Comparison of ENCODE assay signal across 10 cellular contexts in the genomic region with DNA sequence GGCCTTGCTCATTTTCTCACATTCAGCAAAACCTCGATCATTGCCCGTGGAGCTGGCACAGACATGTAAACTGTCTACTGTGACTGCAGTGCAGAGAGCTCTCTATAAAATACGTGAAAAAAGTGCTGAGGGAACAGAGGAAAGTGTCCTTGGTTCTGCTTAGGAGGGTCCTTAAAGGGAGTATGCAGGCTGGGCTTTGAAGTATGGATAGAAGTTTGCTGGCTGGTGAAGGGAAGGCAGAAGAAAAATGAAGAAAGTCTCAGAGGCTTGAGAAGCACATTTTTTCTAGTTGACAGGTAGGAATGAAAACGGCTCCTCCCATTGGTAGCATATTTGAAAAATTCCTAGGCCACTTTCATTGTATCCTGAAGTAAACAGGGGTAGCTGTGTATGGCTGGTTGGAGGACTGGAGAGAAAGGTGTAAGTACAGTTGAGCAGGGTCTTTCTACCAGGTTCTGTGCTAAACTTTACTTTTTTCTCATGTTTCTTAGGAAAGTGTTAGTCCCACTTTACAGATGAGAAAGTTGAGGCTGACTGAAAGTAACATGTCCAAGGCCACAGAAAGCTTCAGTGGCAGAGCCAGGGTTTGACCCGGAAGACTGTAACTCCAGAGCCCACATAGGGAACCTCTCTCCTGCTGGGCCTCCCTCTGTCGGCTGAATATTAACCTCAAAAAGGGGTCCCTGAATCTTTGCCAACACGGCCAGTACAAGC.
A peak's percentile ranks its signal among the peaks of the same experiment; 100 is the strongest.
DNase-seq lines count a peak whose midpoint lies in the region; ATAC-seq and TF ChIP-seq lines count a peak whose summit lies in the region.
"Had no signal": no experiment of that assay in that cellular context is flagged by ENCODE, and none has a peak within 500 bp of the region (broad histone marks: within the 10 kb centered on the region; RNA-seq: fewer than 3 reads in every experiment).

No MANE protein-coding gene starts in this region.

- H3K4me3 ChIP-seq in left ventricle myocardium inferior (no peak overlapping the region), lower lobe of right lung (no peak overlapping the region), upper lobe of left lung (no peak overlapping the region)
- H3K4me3 ChIP-seq: suprapubic skin had no signal

- POLR2A ChIA-PET in RWPE1 (lab: Yijun Ruan, JAX; ENCODE audit: low non-redundant PET) = no interaction called here

- peaks cover 73% of the 10 kb centered on the region for H3K4me1 ChIP-seq in left ventricle myocardium inferior
- H3K4me1 ChIP-seq in lower lobe of right lung = peaks cover 51% of the 10 kb centered on the region
- H3K4me1 ChIP-seq in upper lobe of left lung = peaks cover 30 to 50% (median 33%) of the 10 kb centered on the region in 4 donors

- no peak for TF ChIP-seq EP300 in upper lobe of left lung (IDR thresholded peaks at IDR 0.05)

- CTCF ChIA-PET in RWPE1 (lab: Yijun Ruan, JAX) = interaction anchor here (0.7 kb wide), 1 partner anchor 737 kb away, joined by 4 read pairs; no protein-coding TSS in a partner anchor

- H3K36me3 ChIP-seq in left ventricle myocardium inferior (peaks cover 33% of the 10 kb centered on the region), lower lobe of right lung (peaks cover 70% of the 10 kb centered on the region), upper lobe of left lung (peaks cover 0 to 65% (median 26%) of the 10 kb centered on the region in 4 donors)

- H3K27ac ChIP-seq in left ventricle myocardium inferior (replicated peaks) (peak overlapping the region; percentile 68), RWPE1 (peak overlapping the region; percentile 67; the same call in 1 of the 2 replicates), lower lobe of right lung (peak overlapping the region; percentile 75), upper lobe of left lung (peak overlapping the region; percentile 71 to 86 (median 85)), caudate nucleus (ENCODE audit: low read depth, low read length) (no peak overlapping the region)
- H3K27ac ChIP-seq: suprapubic skin had no signal

- ATAC-seq in left ventricle myocardium superior = no peak
- no peak for ATAC-seq in lower lobe of right lung
- ATAC-seq in upper lobe of left lung (ENCODE audit: low FRiP score in 2 of 2) = no peak
- no peak for ATAC-seq in HG02763 (IDR thresholded peaks at IDR 0.05; ENCODE audit: unreplicated experiment)

- DNase-seq in left ventricle myocardium inferior (no peak), left ventricle myocardium superior (no peak), RWPE1 (ENCODE audit: low spot score) (no peak), lower lobe of right lung (no peak), upper lobe of left lung (no peak), caudate nucleus (lab: John Stamatoyannopoulos, UW) (no peak), NCI-H510A (lab: John Stamatoyannopoulos, UW) (no peak)
- DNase-seq: aorta had no signal

- no peak for TF ChIP-seq POLR2A in upper lobe of left lung (IDR thresholded peaks at IDR 0.05)

- no peak for TF ChIP-seq CTCF in left ventricle myocardium inferior (IDR thresholded peaks at IDR 0.05; ENCODE audit: borderline replicate concordance)
- TF ChIP-seq CTCF in RWPE1 (conservative IDR thresholded peaks at IDR 0.05; ENCODE audit: low read depth) = no peak
- TF ChIP-seq CTCF in lower lobe of right lung (IDR thresholded peaks at IDR 0.05) = no peak
- TF ChIP-seq CTCF in upper lobe of left lung (IDR thresholded peaks at IDR 0.05) = no peak

- 82 to 84% methylated on average over 7 of the region's 7 CpGs for WGBS in upper lobe of left lung, 2 donors

- H3K9me3 ChIP-seq in left ventricle myocardium inferior (replicated peaks) (no peaks in the 10 kb centered on the region), lower lobe of right lung (no peaks in the 10 kb centered on the region), upper lobe of left lung (no peaks in the 10 kb centered on the region)
- H3K9me3 ChIP-seq: suprapubic skin had no signal

- no peaks in the 10 kb centered on the region for H3K27me3 ChIP-seq in left ventricle myocardium inferior (ENCODE audit: low read depth)
- no peaks in the 10 kb centered on the region for H3K27me3 ChIP-seq in lower lobe of right lung (ENCODE audit: low read depth)
- H3K27me3 ChIP-seq in upper lobe of left lung = no peaks in the 10 kb centered on the region
- H3K27me3 ChIP-seq: suprapubic skin had no signal

- intact Hi-C loops in left ventricle myocardium inferior (cut with micrococcal nuclease) = no loop called here
- intact Hi-C loops in left ventricle myocardium superior (cut with micrococcal nuclease) = no loop called here
- intact Hi-C loops in lower lobe of right lung (cut with DNase I) = no loop called here
